Comparison of ENCODE assay signal across 8 cellular contexts in genomic region chr10:100997364-100998182, GRCh38. TPM values are rescaled to one million over a fixed set of nuclear protein-coding genes. Genes with fewer than 3 reads are reported as not detected.
DNase-seq lines count a peak whose midpoint lies in the region; ATAC-seq, FAIRE-seq and TF ChIP-seq lines count a peak whose summit lies in the region.

No MANE protein-coding gene starts in this region.

- H3K4me3 ChIP-seq in A549 (peak overlapping the region; percentile 92), PC-3 (ENCODE audit: low read length) (peak overlapping the region; percentile 88), fibroblast of lung (replicated peaks in 1 of 4; ENCODE audit: control extremely low read depth in 1 of 4, insufficient read depth in 1 of 4, low read depth in 3 of 4, low read length in 4 of 4) (peak overlapping the region; percentile 73 to 98 (median 84))

- TF ChIP-seq CTCF in A549 (IDR thresholded peaks at IDR 0.05) = peak; percentile 94
- peak; percentile 78 for TF ChIP-seq CTCF in PC-3 (conservative IDR thresholded peaks at IDR 0.05; ENCODE audit: low read depth, low read length)
- TF ChIP-seq CTCF in fibroblast of lung (conservative IDR thresholded peaks at IDR 0.05 in 1 of 2, IDR thresholded peaks at IDR 0.05 in 1 of 2; ENCODE audit: low read depth in 1 of 2, low read length in 2 of 2) = peak; percentile 73 to 81
- TF ChIP-seq CTCF in natural killer cell (IDR thresholded peaks at IDR 0.05) = peak; percentile 90

- POLR2A ChIA-PET in A549 (lab: Yijun Ruan, JAX) = interaction anchor here (1.2 to 2.3 kb wide), 6 partner anchors 10 to 64 kb away, joined by 3 to 6 read pairs (median 4); partner anchors contain the start of genes KAZALD1, MRPL43 and TWNK
- POLR2A ChIA-PET in PC-3 (lab: Charles Lee; ENCODE audit: unreplicated experiment) = no interaction called here

- TF ChIP-seq EP300 in A549 (IDR thresholded peaks at IDR 0.05) = no peak

- H3K27ac ChIP-seq in A549 = peak overlapping the region; percentile 98
- peak overlapping the region; percentile 76 for H3K27ac ChIP-seq in PC-3 (ENCODE audit: low read length)
- H3K27ac ChIP-seq in fibroblast of lung (ENCODE audit: insufficient read depth, low read length) = peak overlapping the region; percentile 96

- FAIRE-seq in A549 (lab: Jason Lieb, UNC) = no peak
- FAIRE-seq in GM12892 (lab: Jason Lieb, UNC) = peak; percentile 42

- H3K9me3 ChIP-seq in A549 (no peaks in the 10 kb centered on the region), PC-3 (ENCODE audit: low read length) (no peaks in the 10 kb centered on the region), fibroblast of lung (ENCODE audit: control insufficient read depth, insufficient read depth, low read depth, low read length) (no peaks in the 10 kb centered on the region)

- intact Hi-C loops in PC-3 (cut with micrococcal nuclease) = loop anchor here (1.0 kb wide), 1 partner anchor 16 kb away; no protein-coding TSS in a partner anchor
- intact Hi-C loops in natural killer cell (cut with micrococcal nuclease) = loop anchor here (1.0 to 5.0 kb wide), 2 partner anchors 10 to 35 kb away; partner anchors contain the start of genes MRPL43, PDZD7, SFXN3 and TWNK

- CTCF ChIA-PET in A549 (lab: Yijun Ruan, JAX) (interaction anchor here (0.5 to 25.8 kb wide), 33 partner anchors 10 to 839 kb away, joined by 3 to 608 read pairs (median 4); partner anchors contain the start of genes KAZALD1, MRPL43, PDZD7 and SEMA4G), PC-3 (lab: Charles Lee) (interaction anchor here (0.7 to 1.5 kb wide), 3 partner anchors 14 to 56 kb away, joined by 4 to 16 read pairs (median 15); no protein-coding TSS in a partner anchor)

- ATAC-seq in A549 (peak; percentile 62 to 84), PC-3 (peak; percentile 47), natural killer cell (peak; percentile 34 to 55 (median 43))

- no peaks in the 10 kb centered on the region for H3F3A ChIP-seq in PC-3 (ENCODE audit: low read length, unreplicated experiment)

- H3K4me1 Mint-ChIP-seq in natural killer cell = peaks cover 14 to 34% of the 10 kb centered on the region in 2 donors
- peaks cover 30% of the 10 kb centered on the region for H3K4me1 Mint-ChIP-seq in stimulated activated naive CD8-positive, alpha-beta T cell treated with anti-CD3 and anti-CD28 coated beads, Interleukin-15, Interleukin-2, amounts not matched to agents 100 ng/mL and 50 ng/mL, for 24 hours (ENCODE audit: low read depth)

- H2AFZ ChIP-seq in PC-3 (ENCODE audit: low read length) = peak overlapping the region; percentile 91
- peak overlapping the region; percentile 60 for H2AFZ ChIP-seq in fibroblast of lung (ENCODE audit: low read length)

- TF ChIP-seq POLR2A in A549 (IDR thresholded peaks at IDR 0.05; ENCODE audit: low read length) (peak; percentile 29), GM12892 (IDR thresholded peaks at IDR 0.05; ENCODE audit: low read depth, low read length) (no peak)

- DNase-seq in A549 (ENCODE audit: low read depth in 1 of 2, low spot score in 1 of 2) (peak; percentile 85 to 94), GM12892 (ENCODE audit: insufficient read length) (peak; percentile 80), HK-2 (ENCODE audit: unreplicated experiment) (peak; percentile 92), PC-3 (peak; percentile 75), fibroblast of lung (ENCODE audit: low read depth in 2 of 2) (peak; percentile 57 to 80), natural killer cell (peak; percentile 63)
- peak; percentile 54 to 61 for DNase-seq in activated T-helper 1 cell treated with anti-CD3 and anti-CD28 coated beads, Interleukin-2, amount 50 U/mL, for 16 hours (ENCODE audit: low read depth in 1 of 2, low spot score in 1 of 2)

- H3K27ac Mint-ChIP-seq in natural killer cell = peak overlapping the region; percentile 58 to 85
- H3K27ac Mint-ChIP-seq in stimulated activated naive CD8-positive, alpha-beta T cell treated with anti-CD3 and anti-CD28 coated beads, Interleukin-15, Interleukin-2, amounts not matched to agents 100 ng/mL and 50 ng/mL, for 24 hours = peak overlapping the region; percentile 94

- H3K36me3 ChIP-seq in PC-3 (ENCODE audit: low read depth, low read length) (no peaks in the 10 kb centered on the region; the same call in 1 of the 2 replicates), fibroblast of lung (ENCODE audit: control insufficient read depth, insufficient read depth, low read length) (peaks cover 10% of the 10 kb centered on the region)

- H3K27me3 ChIP-seq in PC-3 (ENCODE audit: low read length) = no peaks in the 10 kb centered on the region
- H3K27me3 ChIP-seq in fibroblast of lung (ENCODE audit: control insufficient read depth, insufficient read depth, low read length) = no peaks in the 10 kb centered on the region

- no peaks in the 10 kb centered on the region for H3K9me3 Mint-ChIP-seq in natural killer cell
- no peaks in the 10 kb centered on the region for H3K9me3 Mint-ChIP-seq in stimulated activated naive CD8-positive, alpha-beta T cell treated with anti-CD3 and anti-CD28 coated beads, Interleukin-15, Interleukin-2, amounts not matched to agents 100 ng/mL and 50 ng/mL, for 24 hours

- H3K9ac ChIP-seq in PC-3 (ENCODE audit: low read length) (peak overlapping the region; percentile 95), fibroblast of lung (ENCODE audit: insufficient read depth, low read length) (peak overlapping the region; percentile 95)

- no TSS peak for BruUV-seq in PC-3 (replicated peaks; lab: Mats Ljungman, UMichigan)

- peaks cover 0 to 4% of the 10 kb centered on the region in 2 donors for H3K27me3 Mint-ChIP-seq in natural killer cell (ENCODE audit: low read depth in 2 of 2)
- H3K27me3 Mint-ChIP-seq in stimulated activated naive CD8-positive, alpha-beta T cell treated with anti-CD3 and anti-CD28 coated beads, Interleukin-15, Interleukin-2, amounts not matched to agents 100 ng/mL and 50 ng/mL, for 24 hours = no peaks in the 10 kb centered on the region

- peaks cover 27% of the 10 kb centered on the region for H3K4me1 ChIP-seq in A549
- H3K4me1 ChIP-seq in PC-3 (ENCODE audit: insufficient read depth, low read length) = peaks cover 36% of the 10 kb centered on the region
- H3K4me1 ChIP-seq in fibroblast of lung (ENCODE audit: control insufficient read depth, extremely low read depth, insufficient read depth, low read length) = peaks cover 26% of the 10 kb centered on the region

- H3K79me2 ChIP-seq in PC-3 (ENCODE audit: low read length) (peaks cover 38% of the 10 kb centered on the region), fibroblast of lung (ENCODE audit: control insufficient read depth, insufficient read depth, low read length) (peaks cover 27% of the 10 kb centered on the region)

- no peak; a peak in 1 of 5 replicates for TF ChIP-seq RAD21 in A549 (conservative IDR thresholded peaks at IDR 0.05 in 1 of 2, IDR thresholded peaks at IDR 0.05 in 1 of 2)

- peak overlapping the region; percentile 89 for H3K4me3 Mint-ChIP-seq in natural killer cell
- H3K4me3 Mint-ChIP-seq in stimulated activated naive CD8-positive, alpha-beta T cell treated with anti-CD3 and anti-CD28 coated beads, Interleukin-15, Interleukin-2, amounts not matched to agents 100 ng/mL and 50 ng/mL, for 24 hours = peak overlapping the region; percentile 84

- H3K36me3 Mint-ChIP-seq in natural killer cell = no peaks in the 10 kb centered on the region
- H3K36me3 Mint-ChIP-seq in stimulated activated naive CD8-positive, alpha-beta T cell treated with anti-CD3 and anti-CD28 coated beads, Interleukin-15, Interleukin-2, amounts not matched to agents 100 ng/mL and 50 ng/mL, for 24 hours (ENCODE audit: low read depth) = peaks cover 16% of the 10 kb centered on the region

- H3K4me2 ChIP-seq in A549 (peak overlapping the region; percentile 89), PC-3 (ENCODE audit: low read length) (peak overlapping the region; percentile 99), fibroblast of lung (ENCODE audit: extremely low read depth, insufficient read depth, low read length) (peak overlapping the region; percentile 99)

- H4K20me1 ChIP-seq in PC-3 (ENCODE audit: low read length) (no peaks in the 10 kb centered on the region), fibroblast of lung (ENCODE audit: control insufficient read depth, extremely low read depth, insufficient read depth, low read length) (no peaks in the 10 kb centered on the region)

- H3K9me2 ChIP-seq in PC-3 (replicated peaks; ENCODE audit: low read length) = no peaks in the 10 kb centered on the region

- 0% methylated on average over 17 of the region's 66 CpGs for WGBS in A549 (ENCODE audit: missing lambda C conversion rate)

RNA-seq across cellular contexts. Expression of gene LZTS2, which starts 2.0 kb away (rescaled TPM):
- polyA plus RNA-seq in A549 (2011; rRNA removed) (13.8 and 15.7 TPM in 2 replicates), A549 (2017; fragmentation: RNase III; extraction: RNeasy Plus Mini Kit Qiagen cat#74134 plus additional on column Dnase treatment) (23.8 to 35.5 TPM (median 34.0 TPM) in 3 replicates), fibroblast of lung (33.2 and 34.7 TPM in 2 replicates)
- polyA plus RNA-seq in A549 (2012; cell fraction: cytosol; rRNA removed) = 24.1 and 41.0 TPM in 2 replicates
- polyA plus RNA-seq in A549 (2012; cell fraction: nucleus; rRNA removed) = 98.0 and 113 TPM in 2 replicates
- polyA minus RNA-seq in A549 (2011; rRNA and poly(A)+ RNA removed) = 17.2 and 17.9 TPM in 2 replicates
- 4.3 TPM for polyA plus RNA-seq in GM12892 (2012; ENCODE audit: missing spikeins)
- total RNA-seq in PC-3 (2014; rRNA removed) (58.3 and 67.2 TPM in 2 replicates), fibroblast of lung (120 and 129 TPM in 2 replicates), natural killer cell (10 to 100 TPM in 2 of 3 donors, 1 to 10 TPM in 1; 8.0 to 16.1 (median 11.7) TPM)
- polyA plus RNA-seq in fibroblast of lung (2012) = 71.7 and 81.3 TPM in 2 replicates
- polyA minus RNA-seq in fibroblast of lung (ENCODE audit: low replicate concordance) = 51.1 and 59.0 TPM in 2 replicates

RNA-seq across cellular contexts. Expression of gene TWNK, which starts 10.2 kb away (rescaled TPM):
- polyA plus RNA-seq in A549 (2011; rRNA removed) = 21.1 and 26.7 TPM in 2 replicates
- 19.5 and 21.8 TPM in 2 replicates for polyA plus RNA-seq in A549 (2012; cell fraction: cytosol; rRNA removed)
- polyA plus RNA-seq in A549 (2012; cell fraction: nucleus; rRNA removed) = 16.0 and 20.8 TPM in 2 replicates
- polyA plus RNA-seq in A549 (2017; fragmentation: RNase III; extraction: RNeasy Plus Mini Kit Qiagen cat#74134 plus additional on column Dnase treatment) = 34.7 to 36.0 TPM (median 35.9 TPM) in 3 replicates
- polyA minus RNA-seq in A549 (2011; rRNA and poly(A)+ RNA removed) = 21.0 and 21.4 TPM in 2 replicates
- 13.5 TPM for polyA plus RNA-seq in GM12892 (2012; ENCODE audit: missing spikeins)
- total RNA-seq in PC-3 (2014; rRNA removed) = 7.5 and 8.0 TPM in 2 replicates
- total RNA-seq in fibroblast of lung = 6.1 and 8.0 TPM in 2 replicates
- polyA plus RNA-seq in fibroblast of lung = 3.8 and 6.7 TPM in 2 replicates
- polyA plus RNA-seq in fibroblast of lung (2012) = 4.1 and 6.2 TPM in 2 replicates
- polyA minus RNA-seq in fibroblast of lung (ENCODE audit: low replicate concordance) = 7.5 and 14.6 TPM in 2 replicates
- total RNA-seq in natural killer cell = 1 to 10 TPM; 2.2 to 3.6 (median 3.3) TPM

RNA-seq across cellular contexts. Expression of gene MRPL43, which starts 10.3 kb away (rescaled TPM):
- polyA plus RNA-seq in A549 (2011; rRNA removed) (76.3 and 77.4 TPM in 2 replicates), A549 (2017; fragmentation: RNase III; extraction: RNeasy Plus Mini Kit Qiagen cat#74134 plus additional on column Dnase treatment) (82.2 to 86.7 TPM (median 83.4 TPM) in 3 replicates), fibroblast of lung (62.1 and 87.5 TPM in 2 replicates)
- polyA plus RNA-seq in A549 (2012; cell fraction: cytosol; rRNA removed) = 193 and 212 TPM in 2 replicates
- 145 and 218 TPM in 2 replicates for polyA plus RNA-seq in A549 (2012; cell fraction: nucleus; rRNA removed)
- 17.5 and 27.5 TPM in 2 replicates for polyA minus RNA-seq in A549 (2011; rRNA and poly(A)+ RNA removed)
- polyA plus RNA-seq in GM12892 (2012; ENCODE audit: missing spikeins) = 59.4 TPM
- total RNA-seq in PC-3 (2014; rRNA removed) (81.0 and 90.5 TPM in 2 replicates), fibroblast of lung (54.4 and 61.4 TPM in 2 replicates), natural killer cell (10 to 100 TPM; 27.2 to 42.0 (median 33.1) TPM)
- 102 and 139 TPM in 2 replicates for polyA plus RNA-seq in fibroblast of lung (2012)
- polyA minus RNA-seq in fibroblast of lung (ENCODE audit: low replicate concordance) = 31.9 and 43.6 TPM in 2 replicates

RNA-seq across cellular contexts. Expression of gene SEMA4G, which starts 28.3 kb away (rescaled TPM):
- polyA plus RNA-seq in A549 (2011; rRNA removed) (17.4 and 31.1 TPM in 2 replicates), A549 (2017; fragmentation: RNase III; extraction: RNeasy Plus Mini Kit Qiagen cat#74134 plus additional on column Dnase treatment) (10.2 to 13.5 TPM (median 13.3 TPM) in 3 replicates), fibroblast of lung (3.2 and 3.5 TPM in 2 replicates)
- 10.7 and 14.0 TPM in 2 replicates for polyA plus RNA-seq in A549 (2012; cell fraction: cytosol; rRNA removed)
- 22.3 and 28.5 TPM in 2 replicates for polyA plus RNA-seq in A549 (2012; cell fraction: nucleus; rRNA removed)
- polyA minus RNA-seq in A549 (2011; rRNA and poly(A)+ RNA removed) = 27.1 and 33.0 TPM in 2 replicates
- 1.2 TPM for polyA plus RNA-seq in GM12892 (2012; ENCODE audit: missing spikeins)
- total RNA-seq in PC-3 (2014; rRNA removed) (2.6 TPM in 2 replicates), fibroblast of lung (0.51 and 1.8 TPM in 2 replicates), natural killer cell (1 to 10 TPM in 1 of 3 donors, under 1 TPM in 1, not detected in 1; 0.53 to 1.7 TPM)
- polyA plus RNA-seq in fibroblast of lung (2012) = 3.7 and 5.5 TPM in 2 replicates
- polyA minus RNA-seq in fibroblast of lung (ENCODE audit: low replicate concordance) = 13.9 and 14.5 TPM in 2 replicates

RNA-seq across cellular contexts. Expression of gene PDZD7, which starts 33.4 kb away (rescaled TPM):
- polyA plus RNA-seq in A549 (2011; rRNA removed) = 0.20 and 0.21 TPM in 2 replicates
- polyA plus RNA-seq in A549 (2012; cell fraction: cytosol; rRNA removed) = 0.94 and 1.1 TPM in 2 replicates
- 2.1 and 2.3 TPM in 2 replicates for polyA plus RNA-seq in A549 (2012; cell fraction: nucleus; rRNA removed)
- 0.56 to 0.79 TPM (median 0.63 TPM) in 3 replicates for polyA plus RNA-seq in A549 (2017; fragmentation: RNase III; extraction: RNeasy Plus Mini Kit Qiagen cat#74134 plus additional on column Dnase treatment)
- 0.25 and 0.44 TPM in 2 replicates for polyA minus RNA-seq in A549 (2011; rRNA and poly(A)+ RNA removed)
- 0.15 TPM for polyA plus RNA-seq in GM12892 (2012; ENCODE audit: missing spikeins)
- total RNA-seq in PC-3 (2014; rRNA removed) = 2.5 and 2.8 TPM in 2 replicates
- 1.3 TPM in 2 replicates for total RNA-seq in fibroblast of lung
- polyA plus RNA-seq in fibroblast of lung = 0.42 and 0.50 TPM in 2 replicates
- 1.0 and 1.4 TPM in 2 replicates for polyA plus RNA-seq in fibroblast of lung (2012)
- polyA minus RNA-seq in fibroblast of lung (ENCODE audit: low replicate concordance) = 0.08 TPM in 1 of 2 replicates, not detected in the other
- total RNA-seq in natural killer cell = 1 to 10 TPM in 1 of 3 donors, under 1 TPM in 2; 0.35 to 1.2 (median 0.52) TPM

Comparison
In these comparisons a context has a peak if more than half of its experiments do, and no peak if none do; other contexts are left out.
1. Peak in every context shown above with its lines: DNase-seq, ATAC-seq, H3K4me3 ChIP-seq and H3K27ac ChIP-seq.